ENCODE assay signal across 26 cellular contexts in genomic region chr3:100893108-100893507, GRCh38.
DNase-seq lines count a peak whose midpoint lies in the region; ATAC-seq and TF ChIP-seq lines count a peak whose summit lies in the region.
"Had no signal": no experiment of that assay in that cellular context is flagged by ENCODE, and none has a peak within 500 bp of the region (broad histone marks: within the 10 kb centered on the region; RNA-seq: fewer than 3 reads in every experiment).

No MANE protein-coding gene starts in this region.

- H3K79me2 ChIP-seq in PC-9 (ENCODE audit: low read depth) (no peaks in the 10 kb centered on the region), neural progenitor cell (ENCODE audit: low read depth) (no peaks in the 10 kb centered on the region)

- CTCF ChIA-PET in PC-9 (lab: Charles Lee): interaction anchor here (0.6 to 1.1 kb wide), 2 partner anchors 297 to 303 kb away, joined by 4 to 9 read pairs; no protein-coding TSS in a partner anchor

- no peaks in the 10 kb centered on the region for H3K36me3 Mint-ChIP-seq in dendritic cell treated with granulocyte-macrophage colony-stimulating factor and Interleukin-4, amounts not matched to agents 40 ng/mL and 50 ng/mL, for 4 days (ENCODE audit: low read depth)
- H3K36me3 Mint-ChIP-seq in neural progenitor cell: no peaks in the 10 kb centered on the region
- H3K36me3 Mint-ChIP-seq: activated naive CD8-positive, alpha-beta T cell treated with anti-CD3 and anti-CD28 coated beads, Interleukin-2, amount 10 ng/mL, durations not matched to agents 7 days and 5 days; natural killer cell had no signal

- H3K27me3 ChIP-seq in PC-9 (ENCODE audit: insufficient read depth, low read depth) (no peaks in the 10 kb centered on the region), neural progenitor cell (no peaks in the 10 kb centered on the region)
- H3K27me3 ChIP-seq: Peyer's patch, SJSA1, tibial nerve had no signal

- H4K20me1 ChIP-seq in PC-9 (ENCODE audit: insufficient read depth) (no peaks in the 10 kb centered on the region), neural progenitor cell (ENCODE audit: low read depth) (no peaks in the 10 kb centered on the region)

- H3K4me2 ChIP-seq in PC-9 (no peak overlapping the region), neural progenitor cell (no peak overlapping the region)

- peaks cover 21% of the 10 kb centered on the region for H3K4me1 Mint-ChIP-seq in dendritic cell treated with granulocyte-macrophage colony-stimulating factor and Interleukin-4, amounts not matched to agents 40 ng/mL and 50 ng/mL, for 4 days (ENCODE audit: low read depth)
- no peaks in the 10 kb centered on the region for H3K4me1 Mint-ChIP-seq in neural progenitor cell
- H3K4me1 Mint-ChIP-seq: activated CD4-positive, alpha-beta T cell treated with anti-CD3 and anti-CD28 coated beads, Interleukin-2, amount 10 ng/mL, durations not matched to agents 7 days and 5 days; activated naive CD8-positive, alpha-beta T cell treated with anti-CD3 and anti-CD28 coated beads, Interleukin-2, amount 10 ng/mL, durations not matched to agents 7 days and 5 days; central memory CD8-positive, alpha-beta T cell; immature natural killer cell; natural killer cell had no signal

- H3K4me3 Mint-ChIP-seq in dendritic cell treated with granulocyte-macrophage colony-stimulating factor and Interleukin-4, amounts not matched to agents 40 ng/mL and 50 ng/mL, for 4 days: no peak overlapping the region
- no peak overlapping the region for H3K4me3 Mint-ChIP-seq in neural progenitor cell
- H3K4me3 Mint-ChIP-seq: activated CD4-positive, alpha-beta T cell treated with anti-CD3 and anti-CD28 coated beads, Interleukin-2, amount 10 ng/mL, durations not matched to agents 7 days and 5 days; activated naive CD8-positive, alpha-beta T cell treated with anti-CD3 and anti-CD28 coated beads, Interleukin-2, amount 10 ng/mL, durations not matched to agents 7 days and 5 days; activated T-cell treated with anti-CD3 and anti-CD28 coated beads, Interleukin-2, amount 50 U/mL, for 24 hours; central memory CD8-positive, alpha-beta T cell; immature natural killer cell; natural killer cell had no signal

- no peaks in the 10 kb centered on the region; the same call in 1 of the 2 replicates for H3K9me3 ChIP-seq in PC-9 (ENCODE audit: insufficient read depth, low read depth)
- H3K9me3 ChIP-seq in neural progenitor cell (ENCODE audit: low read depth): no peaks in the 10 kb centered on the region
- H3K9me3 ChIP-seq: Peyer's patch, SJSA1, tibial nerve had no signal

- H2AFZ ChIP-seq in PC-9 (peak overlapping the region; percentile 23; the same call in 1 of the 2 replicates), neural progenitor cell (replicated peaks) (peak overlapping the region; percentile 64)

- peak overlapping the region; percentile 25 for H3K27ac Mint-ChIP-seq in dendritic cell treated with granulocyte-macrophage colony-stimulating factor and Interleukin-4, amounts not matched to agents 40 ng/mL and 50 ng/mL, for 4 days
- no peak overlapping the region for H3K27ac Mint-ChIP-seq in neural progenitor cell
- H3K27ac Mint-ChIP-seq: activated CD4-positive, alpha-beta T cell treated with anti-CD3 and anti-CD28 coated beads, Interleukin-2, amount 10 ng/mL, durations not matched to agents 7 days and 5 days; activated naive CD8-positive, alpha-beta T cell treated with anti-CD3 and anti-CD28 coated beads, Interleukin-2, amount 10 ng/mL, durations not matched to agents 7 days and 5 days; activated T-cell treated with anti-CD3 and anti-CD28 coated beads, Interleukin-2, amount 50 U/mL, for 24 hours; immature natural killer cell; natural killer cell had no signal

- POLR2A ChIA-PET in PC-9 (lab: Charles Lee; ENCODE audit: unreplicated experiment): no interaction called here

- DNase-seq in CD1c-positive myeloid dendritic cell (ENCODE audit: extremely low spot score) (peak; percentile 65), PC-9 (no peak), neural progenitor cell (ENCODE audit: low spot score) (no peak), DMS53 (lab: John Stamatoyannopoulos, UW) (no peak), NK-92 (lab: John Stamatoyannopoulos, UW; ENCODE audit: unreplicated experiment) (no peak)
- DNase-seq: activated CD4-positive, alpha-beta T cell treated with anti-CD3 and anti-CD28 coated beads, Interleukin-2, amount 10 ng/mL, durations not matched to agents 7 days and 5 days; activated gamma-delta T cell; activated naive CD8-positive, alpha-beta T cell treated with anti-CD3 and anti-CD28 coated beads, Interleukin-2, amount 10 ng/mL, durations not matched to agents 7 days and 5 days; activated T-cell treated with anti-CD3 and anti-CD28 coated beads, Interleukin-2, amount 50 U/mL, for 24 hours; DND-41; immature natural killer cell; natural killer cell; NCI-H1048; NCI-H187; NCI-H2171; NCI-H510A treated with DMSO at 0.1 percent for 48 hours; NK-92 treated with Interleukin-12 subunit alpha and Interleukin-12 subunit beta, amount 100 ng/mL, for 24 hours; Peyer's patch; retina had no signal

- intact Hi-C loops in PC-9 (cut with micrococcal nuclease; ENCODE audit: unreplicated experiment): loop anchor here (2.0 kb wide), 1 partner anchor 304 kb away; no protein-coding TSS in a partner anchor
- intact Hi-C loops in dendritic cell treated with granulocyte-macrophage colony-stimulating factor and Interleukin-4, amounts not matched to agents 40 ng/mL and 50 ng/mL, for 4 days (cut with micrococcal nuclease): loop anchor here (5.0 kb wide), 1 partner anchor 304 kb away; no protein-coding TSS in a partner anchor

- no peak for TF ChIP-seq CTCF in PC-9 (conservative IDR thresholded peaks at IDR 0.05)
- TF ChIP-seq CTCF in neural progenitor cell (IDR thresholded peaks at IDR 0.05): no peak

- H3K36me3 ChIP-seq in PC-9 (ENCODE audit: low read depth) (no peaks in the 10 kb centered on the region), neural progenitor cell (no peaks in the 10 kb centered on the region)
- H3K36me3 ChIP-seq: Peyer's patch, SJSA1, tibial nerve had no signal

- H3K4me1 ChIP-seq in PC-9 (replicated peaks; ENCODE audit: insufficient read depth): no peaks in the 10 kb centered on the region
- no peaks in the 10 kb centered on the region for H3K4me1 ChIP-seq in neural progenitor cell
- H3K4me1 ChIP-seq: Peyer's patch, SJSA1 had no signal

- H3F3A ChIP-seq in PC-9 (ENCODE audit: insufficient read depth, low read depth) (no peaks in the 10 kb centered on the region), neural progenitor cell (ENCODE audit: low read depth) (no peaks in the 10 kb centered on the region)

- no peak overlapping the region for H3K27ac ChIP-seq in PC-9
- H3K27ac ChIP-seq in neural progenitor cell: no peak overlapping the region
- H3K27ac ChIP-seq: Peyer's patch, SJSA1 had no signal

- ATAC-seq in HG02763 (IDR thresholded peaks at IDR 0.05; ENCODE audit: unreplicated experiment) (no peak), GM18873 (IDR thresholded peaks at IDR 0.05; ENCODE audit: low FRiP score, unreplicated experiment) (no peak)
- ATAC-seq: left lobe of liver, natural killer cell had no signal

- no peaks in the 10 kb centered on the region for H3K9me3 Mint-ChIP-seq in dendritic cell treated with granulocyte-macrophage colony-stimulating factor and Interleukin-4, amounts not matched to agents 40 ng/mL and 50 ng/mL, for 4 days
- H3K9me3 Mint-ChIP-seq in neural progenitor cell: no peaks in the 10 kb centered on the region
- H3K9me3 Mint-ChIP-seq: activated CD4-positive, alpha-beta T cell treated with anti-CD3 and anti-CD28 coated beads, Interleukin-2, amount 10 ng/mL, durations not matched to agents 7 days and 5 days; activated naive CD8-positive, alpha-beta T cell treated with anti-CD3 and anti-CD28 coated beads, Interleukin-2, amount 10 ng/mL, durations not matched to agents 7 days and 5 days; activated T-cell treated with anti-CD3 and anti-CD28 coated beads, Interleukin-2, amount 50 U/mL, for 24 hours; central memory CD8-positive, alpha-beta T cell had no signal

- no TSS peak for BruUV-seq in PC-9 (replicated peaks; lab: Mats Ljungman, UMichigan)

- H3K9me2 ChIP-seq in PC-9 (ENCODE audit: insufficient read depth): no peaks in the 10 kb centered on the region

- no peaks in the 10 kb centered on the region for H3K27me3 Mint-ChIP-seq in dendritic cell treated with granulocyte-macrophage colony-stimulating factor and Interleukin-4, amounts not matched to agents 40 ng/mL and 50 ng/mL, for 4 days
- H3K27me3 Mint-ChIP-seq in neural progenitor cell (ENCODE audit: insufficient read depth, low read depth): no peaks in the 10 kb centered on the region

- H3K4me3 ChIP-seq in PC-9 (no peak overlapping the region), neural progenitor cell (no peak overlapping the region)
- H3K4me3 ChIP-seq: Peyer's patch, SJSA1, tibial nerve had no signal

- H3K9ac ChIP-seq in neural progenitor cell: no peak overlapping the region
